In the genomic region with DNA sequence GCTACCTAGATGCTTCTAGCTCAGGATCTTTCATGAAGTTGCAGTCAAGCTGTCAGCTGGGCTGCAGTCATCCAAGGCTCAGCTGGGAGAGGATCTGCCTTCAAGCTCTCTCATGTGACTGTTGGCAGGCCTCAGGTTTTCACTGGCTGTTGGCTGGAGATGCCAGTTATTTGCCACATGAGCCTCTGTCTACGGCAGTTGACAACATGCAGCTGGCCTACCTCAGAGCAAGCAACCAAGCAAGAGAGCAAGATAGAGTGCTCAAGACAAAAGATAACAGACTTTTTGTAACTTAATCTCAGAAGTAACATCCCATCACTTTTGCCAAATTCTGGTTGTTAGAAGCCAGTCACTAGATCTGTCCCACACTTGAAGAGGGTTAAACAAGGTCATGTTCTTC, we compare ENCODE assay signal across 15 cellular contexts.
DNase-seq lines count a peak whose midpoint lies in the region; ATAC-seq, FAIRE-seq and TF ChIP-seq lines count a peak whose summit lies in the region.
"Had no signal": no experiment of that assay in that cellular context is flagged by ENCODE, and none has a peak within 500 bp of the region (broad histone marks: within the 10 kb centered on the region; RNA-seq: fewer than 3 reads in every experiment).

No MANE protein-coding gene starts in this region.

- WGBS in GM23248 (ENCODE audit: low coverage in 1 of 2, low lambda C conversion rate in 2 of 2, missing lambda C conversion rate in 2 of 2), 2 experiments: 15 to 50% methylated on average over 1 of the region's 1 CpG
- WGBS in small intestine, 3 donors: 72 to 81% (median 79%) methylated on average over 1 of the region's 1 CpG

- H3K27ac ChIP-seq in GM23248 (no peak overlapping the region), small intestine (ENCODE audit: low read depth in 1 of 2, low read length in 1 of 2) (peak overlapping the region in 1 of 2 donors; percentile 0)
- H3K27ac ChIP-seq: pancreas, Peyer's patch had no signal

- H3K27me3 ChIP-seq in GM23248 (replicated peaks; ENCODE audit: insufficient read depth) (no peaks in the 10 kb centered on the region), small intestine (ENCODE audit: control insufficient read depth in 2 of 2, insufficient read depth in 2 of 2, low read length in 2 of 2) (no peaks in the 10 kb centered on the region)
- H3K27me3 ChIP-seq: pancreas, Peyer's patch had no signal

- H3K4me2 ChIP-seq in GM23248 (ENCODE audit: unreplicated experiment): no peak overlapping the region

- H3K9ac ChIP-seq in GM23248: no peak overlapping the region

- in situ Hi-C loops in GM23248 (cut with MboI): no loop called here

- no peak overlapping the region for H2AFZ ChIP-seq in GM23248

- H3K9me2 ChIP-seq in GM23248 (ENCODE audit: insufficient read depth): no peaks in the 10 kb centered on the region

- H3K36me3 ChIP-seq in GM23248 (ENCODE audit: low read depth): no peaks in the 10 kb centered on the region
- H3K36me3 ChIP-seq in small intestine (ENCODE audit: control insufficient read depth in 2 of 2, insufficient read depth in 2 of 2, low read length in 2 of 2): no peaks in the 10 kb centered on the region
- H3K36me3 ChIP-seq: HAP-1, pancreas, Peyer's patch had no signal

- peaks cover 32% of the 10 kb centered on the region for H3K4me1 ChIP-seq in GM23248 (ENCODE audit: insufficient read depth)
- no peaks in the 10 kb centered on the region for H3K4me1 ChIP-seq in small intestine (ENCODE audit: control insufficient read depth in 2 of 2, insufficient read depth in 1 of 2, low read depth in 1 of 2, low read length in 1 of 2)
- H3K4me1 ChIP-seq: HAP-1 had no signal

- H3F3A ChIP-seq in GM23248 (ENCODE audit: insufficient read depth): peaks cover 13% of the 10 kb centered on the region; the same call in 1 of the 2 replicates

- FAIRE-seq in small intestine (lab: Jason Lieb, UNC): no peak
- FAIRE-seq: pancreas had no signal

- peak; percentile 38 for DNase-seq in GM23248
- DNase-seq in cardiac septum (ENCODE audit: low spot score): peak; percentile 85
- DNase-seq in putamen (ENCODE audit: low spot score): peak; percentile 22
- DNase-seq in small intestine: no peak
- DNase-seq: activated naive CD4-positive, alpha-beta T cell treated with anti-CD3 and anti-CD28 coated beads, Interleukin-2, amount 50 U/mL, for 16 hours; NCI-H187; pancreas; stimulated activated CD4-positive, alpha-beta T cell treated with anti-CD3 and anti-CD28 coated beads, Interleukin-4, amount 100 ng/mL, for 24 hours; stimulated activated naive CD4-positive, alpha-beta T cell treated with Interleukin-2 at 50 U/mL for 16 hours had no signal

- ATAC-seq in SK-N-SH treated with all-trans-retinoic acid at 6 μM for 48 hours: peak; percentile 89
- no peak for ATAC-seq in HG02610 (IDR thresholded peaks at IDR 0.05; ENCODE audit: unreplicated experiment)
- ATAC-seq in GM19035 (IDR thresholded peaks at IDR 0.05; ENCODE audit: unreplicated experiment): no peak
- no peak for ATAC-seq in HG03439 (IDR thresholded peaks at IDR 0.05; ENCODE audit: unreplicated experiment)

- H3K9me3 ChIP-seq in GM23248 (ENCODE audit: low read depth): no peaks in the 10 kb centered on the region
- H3K9me3 ChIP-seq in small intestine (ENCODE audit: control insufficient read depth, low read depth): no peaks in the 10 kb centered on the region
- H3K9me3 ChIP-seq: HAP-1, pancreas, Peyer's patch had no signal

- no peaks in the 10 kb centered on the region for H4K20me1 ChIP-seq in GM23248 (ENCODE audit: insufficient read depth)

- intact Hi-C loops in cardiac septum (cut with DNase I): no loop called here

- H3K79me2 ChIP-seq in GM23248 (ENCODE audit: insufficient read depth): peaks cover 60% of the 10 kb centered on the region

- H3K4me3 ChIP-seq in GM23248 (no peak overlapping the region), small intestine (ENCODE audit: low read depth in 1 of 2, low read length in 2 of 2) (no peak overlapping the region)
- H3K4me3 ChIP-seq: HAP-1, pancreas, Peyer's patch had no signal

TF ChIP-seq in SK-N-SH treated with all-trans-retinoic acid at 6 μM for 48 hours, 23 proteins besides CTCF, POLR2A, EP300 and RAD21 (continues in another document):
- TF ChIP-seq TCF4 (CRISPR knock-in tag; IDR thresholded peaks at IDR 0.05; ENCODE audit: borderline replicate concordance) (peak; percentile 78), GLIS3 (CRISPR knock-in tag; IDR thresholded peaks at IDR 0.05) (no peak), PPARA (CRISPR knock-in tag; IDR thresholded peaks at IDR 0.05; ENCODE audit: borderline replicate concordance) (no peak), ESRRG (CRISPR knock-in tag; IDR thresholded peaks at IDR 0.05) (peak; percentile 82), ISL1 (CRISPR knock-in tag; IDR thresholded peaks at IDR 0.05) (peak; percentile 90), ZFP3 (CRISPR knock-in tag; IDR thresholded peaks at IDR 0.05) (no peak), ARNTL (CRISPR knock-in tag; IDR thresholded peaks at IDR 0.05; ENCODE audit: borderline replicate concordance, low read depth) (no peak), SNAI2 (CRISPR knock-in tag; IDR thresholded peaks at IDR 0.05) (peak; percentile 84), RARB (CRISPR knock-in tag; IDR thresholded peaks at IDR 0.05) (no peak), CSDC2 (CRISPR knock-in tag; IDR thresholded peaks at IDR 0.05) (peak; percentile 82; the same call in 1 of the 2 replicates)
- TF ChIP-seq, protein P1, sequence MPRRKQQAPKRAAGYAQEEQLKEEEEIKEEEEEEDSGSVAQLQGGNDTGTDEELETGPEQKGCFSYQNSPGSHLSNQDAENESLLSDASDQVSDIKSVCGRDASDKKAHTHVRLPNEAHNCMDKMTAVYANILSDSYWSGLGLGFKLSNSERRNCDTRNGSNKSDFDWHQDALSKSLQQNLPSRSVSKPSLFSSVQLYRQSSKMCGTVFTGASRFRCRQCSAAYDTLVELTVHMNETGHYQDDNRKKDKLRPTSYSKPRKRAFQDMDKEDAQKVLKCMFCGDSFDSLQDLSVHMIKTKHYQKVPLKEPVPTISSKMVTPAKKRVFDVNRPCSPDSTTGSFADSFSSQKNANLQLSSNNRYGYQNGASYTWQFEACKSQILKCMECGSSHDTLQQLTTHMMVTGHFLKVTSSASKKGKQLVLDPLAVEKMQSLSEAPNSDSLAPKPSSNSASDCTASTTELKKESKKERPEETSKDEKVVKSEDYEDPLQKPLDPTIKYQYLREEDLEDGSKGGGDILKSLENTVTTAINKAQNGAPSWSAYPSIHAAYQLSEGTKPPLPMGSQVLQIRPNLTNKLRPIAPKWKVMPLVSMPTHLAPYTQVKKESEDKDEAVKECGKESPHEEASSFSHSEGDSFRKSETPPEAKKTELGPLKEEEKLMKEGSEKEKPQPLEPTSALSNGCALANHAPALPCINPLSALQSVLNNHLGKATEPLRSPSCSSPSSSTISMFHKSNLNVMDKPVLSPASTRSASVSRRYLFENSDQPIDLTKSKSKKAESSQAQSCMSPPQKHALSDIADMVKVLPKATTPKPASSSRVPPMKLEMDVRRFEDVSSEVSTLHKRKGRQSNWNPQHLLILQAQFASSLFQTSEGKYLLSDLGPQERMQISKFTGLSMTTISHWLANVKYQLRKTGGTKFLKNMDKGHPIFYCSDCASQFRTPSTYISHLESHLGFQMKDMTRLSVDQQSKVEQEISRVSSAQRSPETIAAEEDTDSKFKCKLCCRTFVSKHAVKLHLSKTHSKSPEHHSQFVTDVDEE (CRISPR knock-in tag; IDR thresholded peaks at IDR 0.05): peak; percentile 79
- TF ChIP-seq, protein P2, sequence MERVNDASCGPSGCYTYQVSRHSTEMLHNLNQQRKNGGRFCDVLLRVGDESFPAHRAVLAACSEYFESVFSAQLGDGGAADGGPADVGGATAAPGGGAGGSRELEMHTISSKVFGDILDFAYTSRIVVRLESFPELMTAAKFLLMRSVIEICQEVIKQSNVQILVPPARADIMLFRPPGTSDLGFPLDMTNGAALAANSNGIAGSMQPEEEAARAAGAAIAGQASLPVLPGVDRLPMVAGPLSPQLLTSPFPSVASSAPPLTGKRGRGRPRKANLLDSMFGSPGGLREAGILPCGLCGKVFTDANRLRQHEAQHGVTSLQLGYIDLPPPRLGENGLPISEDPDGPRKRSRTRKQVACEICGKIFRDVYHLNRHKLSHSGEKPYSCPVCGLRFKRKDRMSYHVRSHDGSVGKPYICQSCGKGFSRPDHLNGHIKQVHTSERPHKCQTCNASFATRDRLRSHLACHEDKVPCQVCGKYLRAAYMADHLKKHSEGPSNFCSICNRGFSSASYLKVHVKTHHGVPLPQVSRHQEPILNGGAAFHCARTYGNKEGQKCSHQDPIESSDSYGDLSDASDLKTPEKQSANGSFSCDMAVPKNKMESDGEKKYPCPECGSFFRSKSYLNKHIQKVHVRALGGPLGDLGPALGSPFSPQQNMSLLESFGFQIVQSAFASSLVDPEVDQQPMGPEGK (CRISPR knock-in tag; IDR thresholded peaks at IDR 0.05; ENCODE audit: borderline replicate concordance): no peak
- TF ChIP-seq, protein P3, sequence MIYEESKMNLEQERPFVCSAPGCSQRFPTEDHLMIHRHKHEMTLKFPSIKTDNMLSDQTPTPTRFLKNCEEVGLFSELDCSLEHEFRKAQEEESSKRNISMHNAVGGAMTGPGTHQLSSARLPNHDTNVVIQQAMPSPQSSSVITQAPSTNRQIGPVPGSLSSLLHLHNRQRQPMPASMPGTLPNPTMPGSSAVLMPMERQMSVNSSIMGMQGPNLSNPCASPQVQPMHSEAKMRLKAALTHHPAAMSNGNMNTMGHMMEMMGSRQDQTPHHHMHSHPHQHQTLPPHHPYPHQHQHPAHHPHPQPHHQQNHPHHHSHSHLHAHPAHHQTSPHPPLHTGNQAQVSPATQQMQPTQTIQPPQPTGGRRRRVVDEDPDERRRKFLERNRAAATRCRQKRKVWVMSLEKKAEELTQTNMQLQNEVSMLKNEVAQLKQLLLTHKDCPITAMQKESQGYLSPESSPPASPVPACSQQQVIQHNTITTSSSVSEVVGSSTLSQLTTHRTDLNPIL (CRISPR knock-in tag; IDR thresholded peaks at IDR 0.05; ENCODE audit: low read depth): no peak; the same call in 1 of the 2 replicates
- TF ChIP-seq, protein P4, sequence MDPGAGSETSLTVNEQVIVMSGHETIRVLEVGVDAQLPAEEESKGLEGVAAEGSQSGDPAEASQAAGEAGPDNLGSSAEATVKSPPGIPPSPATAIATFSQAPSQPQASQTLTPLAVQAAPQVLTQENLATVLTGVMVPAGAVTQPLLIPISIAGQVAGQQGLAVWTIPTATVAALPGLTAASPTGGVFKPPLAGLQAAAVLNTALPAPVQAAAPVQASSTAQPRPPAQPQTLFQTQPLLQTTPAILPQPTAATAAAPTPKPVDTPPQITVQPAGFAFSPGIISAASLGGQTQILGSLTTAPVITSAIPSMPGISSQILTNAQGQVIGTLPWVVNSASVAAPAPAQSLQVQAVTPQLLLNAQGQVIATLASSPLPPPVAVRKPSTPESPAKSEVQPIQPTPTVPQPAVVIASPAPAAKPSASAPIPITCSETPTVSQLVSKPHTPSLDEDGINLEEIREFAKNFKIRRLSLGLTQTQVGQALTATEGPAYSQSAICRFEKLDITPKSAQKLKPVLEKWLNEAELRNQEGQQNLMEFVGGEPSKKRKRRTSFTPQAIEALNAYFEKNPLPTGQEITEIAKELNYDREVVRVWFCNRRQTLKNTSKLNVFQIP (CRISPR knock-in tag; IDR thresholded peaks at IDR 0.05; ENCODE audit: borderline replicate concordance, low read depth): peak; percentile 80; the same call in 1 of the 2 replicates
